Comparison of ENCODE assay signal across 25 cellular contexts in the genomic region with DNA sequence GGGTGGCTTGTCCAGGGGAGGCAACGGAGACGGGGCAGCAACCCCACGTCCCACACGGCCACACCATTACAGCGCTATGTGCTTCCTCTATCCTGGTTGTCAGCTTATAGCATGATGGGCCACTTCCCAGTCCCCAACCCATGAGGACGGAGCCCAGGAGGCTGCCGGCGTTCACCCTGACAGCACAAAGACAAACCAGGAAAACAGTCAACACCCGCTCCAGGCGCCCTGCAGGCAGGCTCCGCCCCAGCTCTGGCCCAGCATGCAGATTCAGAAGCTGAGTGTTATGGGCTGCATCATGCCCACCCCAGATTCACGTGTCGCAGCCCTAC. TPM values are rescaled to one million over a fixed set of nuclear protein-coding genes. Genes with fewer than 3 reads are reported as not detected.
"Had no signal": no experiment of that assay in that cellular context is flagged by ENCODE, and none has a peak within 500 bp of the region (broad histone marks: within the 10 kb centered on the region; RNA-seq: fewer than 3 reads in every experiment).

No MANE protein-coding gene starts in this region.

- H3K27ac Mint-ChIP-seq: activated CD4-positive, alpha-beta T cell treated with anti-CD3 and anti-CD28 coated beads, Interleukin-2, amount 10 ng/mL, durations not matched to agents 7 days and 5 days; activated CD8-positive, alpha-beta T cell treated with anti-CD3 and anti-CD28 coated beads, Interleukin-2, amount 10 ng/mL, durations not matched to agents 7 days and 5 days; activated naive CD4-positive, alpha-beta T cell treated with anti-CD3 and anti-CD28 coated beads, Interleukin-2, amount 10 ng/mL, durations not matched to agents 7 days and 5 days; activated naive CD8-positive, alpha-beta T cell treated with anti-CD3 and anti-CD28 coated beads, Interleukin-2, amount 50 U/mL, for 24 hours; activated T-cell treated with anti-CD3 and anti-CD28 coated beads, Interleukin-2, amount 50 U/mL, for 24 hours; activated T-helper 2 cell treated with anti-CD3 and anti-CD28 coated beads, Interferon-gamma antibody, Interleukin-2, Interleukin-4, amounts not matched to agents 10 μg/mL and 5 μg/mL and 100 μg/mL, durations not matched to agents 14 hours and 24 hours and 36 hours; stimulated activated naive CD8-positive, alpha-beta T cell treated with anti-CD3 and anti-CD28 coated beads, Interleukin-15, Interleukin-2, amounts not matched to agents 100 ng/mL and 50 ng/mL, for 24 hours had no signal

- DNase-seq: activated CD4-positive, alpha-beta T cell treated with anti-CD3 and anti-CD28 coated beads, Interleukin-2, amount 10 ng/mL, durations not matched to agents 7 days and 5 days; activated CD8-positive, alpha-beta T cell treated with anti-CD3 and anti-CD28 coated beads, Interleukin-2, amount 10 ng/mL, durations not matched to agents 7 days and 5 days; activated naive CD4-positive, alpha-beta T cell treated with anti-CD3 and anti-CD28 coated beads, Interleukin-2, amount 10 ng/mL, durations not matched to agents 7 days and 5 days; activated naive CD8-positive, alpha-beta T cell treated with anti-CD3 and anti-CD28 coated beads, Interleukin-2, amount 50 U/mL, for 24 hours; activated T-cell treated with anti-CD3 and anti-CD28 coated beads, Interleukin-2, amount 50 U/mL, for 24 hours; anterior cingulate cortex; dorsolateral prefrontal cortex; foreskin fibroblast; hypothalamus; stimulated activated CD4-positive, alpha-beta T cell treated with anti-CD3 and anti-CD28 coated beads, Interleukin-15, amount 100 ng/mL, for 24 hours; stimulated activated CD4-positive, alpha-beta T cell treated with anti-CD3 and anti-CD28 coated beads, Interleukin-2, amount 100 ng/mL, for 48 hours had no signal

- H3K9me3 Mint-ChIP-seq: activated T-cell treated with anti-CD3 and anti-CD28 coated beads, Interleukin-2, amount 50 U/mL, for 24 hours; activated T-helper 2 cell treated with anti-CD3 and anti-CD28 coated beads, Interferon-gamma antibody, Interleukin-2, Interleukin-4, amounts not matched to agents 10 μg/mL and 5 μg/mL and 100 μg/mL, durations not matched to agents 14 hours and 24 hours and 36 hours had no signal

- H3K4me1 Mint-ChIP-seq: activated naive CD4-positive, alpha-beta T cell treated with anti-CD3 and anti-CD28 coated beads, Interleukin-2, amount 10 ng/mL, durations not matched to agents 7 days and 5 days; activated naive CD8-positive, alpha-beta T cell treated with anti-CD3 and anti-CD28 coated beads, Interleukin-2, amount 50 U/mL, for 24 hours; brain; neural crest cell had no signal

- H3K36me3 ChIP-seq: left lung, prostate gland, right atrium auricular region had no signal

- H3K27me3 ChIP-seq: right atrium auricular region, tibial nerve had no signal

- H3K27ac ChIP-seq: dorsolateral prefrontal cortex, epithelial cell of prostate, left lung, prostate gland, right atrium auricular region, skin epidermis had no signal

- H3K27me3 Mint-ChIP-seq: activated CD4-positive, alpha-beta T cell treated with anti-CD3 and anti-CD28 coated beads, Interleukin-2, amount 10 ng/mL, durations not matched to agents 7 days and 5 days; activated T-cell treated with anti-CD3 and anti-CD28 coated beads, Interleukin-2, amount 50 U/mL, for 24 hours; brain; stimulated activated naive CD8-positive, alpha-beta T cell treated with anti-CD3 and anti-CD28 coated beads, Interleukin-15, Interleukin-2, amounts not matched to agents 100 ng/mL and 50 ng/mL, for 24 hours had no signal

- H3K4me3 ChIP-seq: dorsolateral prefrontal cortex, left lung, prostate gland, right atrium auricular region, skin epidermis, tibial nerve had no signal

- H3K4me1 ChIP-seq: left lung, prostate gland, right atrium auricular region, tibial nerve had no signal

- H3K9me3 ChIP-seq: left lung, prostate gland, right atrium auricular region, tibial nerve had no signal

- H3K4me3 Mint-ChIP-seq: activated CD4-positive, alpha-beta T cell treated with anti-CD3 and anti-CD28 coated beads, Interleukin-2, amount 10 ng/mL, durations not matched to agents 7 days and 5 days; activated CD8-positive, alpha-beta T cell treated with anti-CD3 and anti-CD28 coated beads, Interleukin-2, amount 10 ng/mL, durations not matched to agents 7 days and 5 days; activated naive CD4-positive, alpha-beta T cell treated with anti-CD3 and anti-CD28 coated beads, Interleukin-2, amount 10 ng/mL, durations not matched to agents 7 days and 5 days; activated naive CD8-positive, alpha-beta T cell treated with anti-CD3 and anti-CD28 coated beads, Interleukin-2, amount 50 U/mL, for 24 hours; activated T-cell treated with anti-CD3 and anti-CD28 coated beads, Interleukin-2, amount 50 U/mL, for 24 hours; brain; neural crest cell; stimulated activated naive CD8-positive, alpha-beta T cell treated with anti-CD3 and anti-CD28 coated beads, Interleukin-15, Interleukin-2, amounts not matched to agents 100 ng/mL and 50 ng/mL, for 24 hours had no signal

- H3K36me3 Mint-ChIP-seq: activated naive CD4-positive, alpha-beta T cell treated with anti-CD3 and anti-CD28 coated beads, Interleukin-2, amount 10 ng/mL, durations not matched to agents 7 days and 5 days had no signal

- ATAC-seq: activated CD4-positive, CD25-positive, alpha-beta regulatory T cell treated with anti-CD3 and anti-CD28 coated beads, Interleukin-2, amount 50 U/mL, for 24 hours; activated CD8-positive, alpha-beta T cell treated with anti-CD3 and anti-CD28 coated beads, Interleukin-2, amount 10 ng/mL, durations not matched to agents 7 days and 5 days; activated naive CD8-positive, alpha-beta T cell treated with anti-CD3 and anti-CD28 coated beads, Interleukin-2, amount 50 U/mL, for 24 hours; left lung had no signal

RNA-seq across cellular contexts. Expression of a gene that starts 14.8 kb away (rescaled TPM):
- total RNA-seq: activated T-helper 2 cell treated with anti-CD3 and anti-CD28 coated beads, Interferon-gamma antibody, Interleukin-2, Interleukin-4, amounts not matched to agents 10 μg/mL and 5 μg/mL and 100 μg/mL, durations not matched to agents 14 hours and 24 hours and 36 hours; myocyte; osteocyte; T-helper 2 cell treated with Interferon-gamma antibody and Interleukin-4, amounts not matched to agents 100 ng/mL and 5 ng/mL, for 36 hours had no signal

RNA-seq across cellular contexts. Expression of a gene that starts 44.9 kb away (rescaled TPM):
- total RNA-seq: activated T-helper 2 cell treated with anti-CD3 and anti-CD28 coated beads, Interferon-gamma antibody, Interleukin-2, Interleukin-4, amounts not matched to agents 10 μg/mL and 5 μg/mL and 100 μg/mL, durations not matched to agents 14 hours and 24 hours and 36 hours; left lung; osteocyte; prostate gland; T-helper 2 cell treated with Interferon-gamma antibody and Interleukin-4, amounts not matched to agents 100 ng/mL and 5 ng/mL, for 36 hours had no signal
